Comparison of ENCODE assay signal across 26 cellular contexts in the genomic region with DNA sequence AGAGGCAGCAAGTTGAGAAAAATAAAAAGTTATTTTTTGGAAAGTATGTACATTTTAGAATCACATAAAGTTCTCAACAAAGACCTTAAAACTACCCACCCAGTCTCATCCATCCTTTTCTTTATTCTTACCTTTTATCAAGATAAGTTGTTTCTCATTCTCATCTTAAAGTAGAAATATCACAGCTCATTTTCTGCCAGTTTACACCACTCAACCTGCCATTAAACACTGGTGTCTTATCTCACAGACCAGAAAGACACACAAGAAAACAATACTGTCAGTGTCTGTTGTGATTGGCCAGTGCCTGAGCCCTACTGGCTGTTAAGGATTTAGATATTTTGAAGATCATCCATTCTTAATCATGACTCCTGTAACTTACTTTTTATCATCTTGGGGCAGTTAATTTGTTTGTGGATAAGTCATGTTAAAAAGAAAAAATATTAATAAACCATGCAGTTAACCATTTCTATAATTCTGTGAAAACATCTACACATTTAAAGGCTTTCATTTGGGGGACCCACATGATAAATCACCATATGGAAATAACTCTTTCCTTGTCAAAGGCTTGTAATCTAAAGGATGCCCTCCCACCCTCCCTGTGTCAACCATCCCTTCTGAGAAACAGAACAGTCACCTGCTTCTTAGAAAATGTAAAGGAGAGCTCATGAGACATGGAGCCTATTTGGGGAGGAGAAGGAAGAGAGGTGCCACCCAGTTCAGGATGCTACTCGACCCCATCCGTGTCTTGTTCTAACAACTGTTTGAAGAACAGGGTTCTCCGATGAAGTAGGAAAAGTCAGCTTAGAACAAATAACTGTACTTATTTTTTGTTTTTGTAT.
"Had no signal": no experiment of that assay in that cellular context is flagged by ENCODE, and none has a peak within 500 bp of the region (broad histone marks: within the 10 kb centered on the region; RNA-seq: fewer than 3 reads in every experiment).

No MANE protein-coding gene starts in this region.

- H3K4me3 Mint-ChIP-seq: naive thymus-derived CD4-positive, alpha-beta T cell had no signal

- H3K27ac ChIP-seq: coronary artery, dorsolateral prefrontal cortex, epithelial cell of prostate, esophagus squamous epithelium, gastrocnemius medialis, heart right ventricle, left lung, lower lobe of right lung had no signal

- H3K36me3 ChIP-seq: esophagus squamous epithelium, gastrocnemius medialis, heart right ventricle, left lung, lower lobe of right lung had no signal

- H3K27me3 ChIP-seq: dorsolateral prefrontal cortex, esophagus squamous epithelium, gastrocnemius medialis, heart right ventricle, left lung had no signal

- H3K4me3 ChIP-seq: coronary artery, dorsolateral prefrontal cortex, esophagus squamous epithelium, gastrocnemius medialis, heart right ventricle, left lung, lower lobe of right lung had no signal

- H3K27me3 Mint-ChIP-seq: naive thymus-derived CD4-positive, alpha-beta T cell had no signal

- H3K9me3 ChIP-seq: esophagus squamous epithelium, gastrocnemius medialis, heart right ventricle, left lung, lower lobe of right lung had no signal

- FAIRE-seq: colon, islet of Langerhans, keratinocyte had no signal

- H3K4me1 Mint-ChIP-seq: naive thymus-derived CD4-positive, alpha-beta T cell had no signal

- ATAC-seq: esophagus mucosa; gastrocnemius medialis; heart right ventricle; left cardiac atrium; left lung; left ventricle myocardium superior; lower lobe of right lung; naive thymus-derived CD4-positive, alpha-beta T cell had no signal

- DNase-seq: dermis blood vessel endothelial cell; dorsolateral prefrontal cortex; effector CD4-positive, alpha-beta T cell; effector memory CD4-positive, alpha-beta T cell; erythroblast; esophagus squamous epithelium; foreskin fibroblast; foreskin melanocyte; gastrocnemius medialis; glutamatergic neuron; head of caudate nucleus; heart right ventricle; hippocampal formation; left cardiac atrium; left lung; left ventricle myocardium superior; lower lobe of right lung; mesenchymal stem cell; midbrain; naive thymus-derived CD4-positive, alpha-beta T cell had no signal

- H3K27ac Mint-ChIP-seq: naive thymus-derived CD4-positive, alpha-beta T cell had no signal

- H3K4me1 ChIP-seq: esophagus squamous epithelium, gastrocnemius medialis, heart right ventricle, left lung, lower lobe of right lung had no signal
